In genomic region chr13:49183672-49184315, GRCh38 we compare ENCODE assay signal across 25 cellular contexts. TPM values are rescaled to one million over a fixed set of nuclear protein-coding genes. Genes with fewer than 3 reads are reported as not detected.
DNase-seq lines count a peak whose midpoint lies in the region; ATAC-seq and TF ChIP-seq lines count a peak whose summit lies in the region.
"Had no signal": no experiment of that assay in that cellular context is flagged by ENCODE, and none has a peak within 500 bp of the region (broad histone marks: within the 10 kb centered on the region; RNA-seq: fewer than 3 reads in every experiment).

No MANE protein-coding gene starts in this region.

- no peaks in the 10 kb centered on the region for H3K9me3 ChIP-seq in stomach
- H3K9me3 ChIP-seq: breast epithelium, gastroesophageal sphincter had no signal

- H3K4me1 ChIP-seq in stomach, result peaks cover 0 to 9% (median 0%) of the 10 kb centered on the region in 4 donors
- H3K4me1 ChIP-seq: breast epithelium, gastroesophageal sphincter had no signal

- intact Hi-C loops in dorsolateral prefrontal cortex (cut with DNase I) (no loop called here), stomach (cut with DNase I; ENCODE audit: low total_unique reads) (no loop called here)

- H3K4me3 Mint-ChIP-seq in activated naive CD8-positive, alpha-beta T cell treated with anti-CD3 and anti-CD28 coated beads, Interleukin-2, amount 50 U/mL, for 24 hours, result no peak overlapping the region
- no peak overlapping the region for H3K4me3 Mint-ChIP-seq in activated naive CD8-positive, alpha-beta T cell treated with anti-CD3 and anti-CD28 coated beads for 36 hours
- H3K4me3 Mint-ChIP-seq: natural killer cell treated with Interleukin-12 subunit alpha and Interleukin-12 subunit beta and Interleukin-15 and Interleukin-18, amount 100 ng/mL, for 72 hours had no signal

- TF ChIP-seq EP300 in stomach (IDR thresholded peaks at IDR 0.05), result no peak

- H3K36me3 Mint-ChIP-seq in activated naive CD8-positive, alpha-beta T cell treated with anti-CD3 and anti-CD28 coated beads, Interleukin-2, amount 50 U/mL, for 24 hours (ENCODE audit: low read depth), result peaks cover 43% of the 10 kb centered on the region
- H3K36me3 Mint-ChIP-seq in activated naive CD8-positive, alpha-beta T cell treated with anti-CD3 and anti-CD28 coated beads for 36 hours, result peaks cover 29% of the 10 kb centered on the region

- H3K4me3 ChIP-seq in dorsolateral prefrontal cortex (no peak overlapping the region), stomach (no peak overlapping the region)
- H3K4me3 ChIP-seq: breast epithelium, gastroesophageal sphincter, SK-N-MC had no signal

- peak; percentile 79 for ATAC-seq in activated naive CD8-positive, alpha-beta T cell treated with anti-CD3 and anti-CD28 coated beads, Interleukin-2, amount 50 U/mL, for 24 hours
- no peak for ATAC-seq in HG02884 (IDR thresholded peaks at IDR 0.05; ENCODE audit: unreplicated experiment)
- ATAC-seq: gastroesophageal sphincter, sciatic nerve had no signal

- in situ Hi-C loops in KBM-7 (cut with MboI; ENCODE audit: low pct_unique_long_range_greater_than_20kb, low sequenced_read_pairs), result no loop called here

- TF ChIP-seq CTCF in dorsolateral prefrontal cortex (IDR thresholded peaks at IDR 0.05 in 54 of 56, conservative IDR thresholded peaks at IDR 0.05 in 2 of 56; ENCODE audit: low read depth in 1 of 56, partially characterized antibody in 56 of 56) (no peak), stomach (IDR thresholded peaks at IDR 0.05) (no peak)

- no peak for TF ChIP-seq POLR2A in stomach (IDR thresholded peaks at IDR 0.05)

- H3K36me3 ChIP-seq in stomach, result peaks cover 7 to 81% (median 80%) of the 10 kb centered on the region in 4 donors
- H3K36me3 ChIP-seq: breast epithelium had no signal

- H3K27ac Mint-ChIP-seq in activated naive CD8-positive, alpha-beta T cell treated with anti-CD3 and anti-CD28 coated beads, Interleukin-2, amount 50 U/mL, for 24 hours, result no peak overlapping the region
- no peak overlapping the region for H3K27ac Mint-ChIP-seq in activated naive CD8-positive, alpha-beta T cell treated with anti-CD3 and anti-CD28 coated beads for 36 hours
- H3K27ac Mint-ChIP-seq: natural killer cell treated with Interleukin-12 subunit alpha and Interleukin-12 subunit beta and Interleukin-15 and Interleukin-18, amount 100 ng/mL, for 72 hours had no signal

- H3K4me1 Mint-ChIP-seq in activated naive CD8-positive, alpha-beta T cell treated with anti-CD3 and anti-CD28 coated beads, Interleukin-2, amount 50 U/mL, for 24 hours, result peaks cover 8% of the 10 kb centered on the region
- peaks cover 22% of the 10 kb centered on the region for H3K4me1 Mint-ChIP-seq in activated naive CD8-positive, alpha-beta T cell treated with anti-CD3 and anti-CD28 coated beads for 36 hours

- no peak for DNase-seq in activated naive CD8-positive, alpha-beta T cell treated with anti-CD3 and anti-CD28 coated beads, Interleukin-2, amount 50 U/mL, for 24 hours
- no peak for DNase-seq in activated naive CD8-positive, alpha-beta T cell treated with anti-CD3 and anti-CD28 coated beads for 36 hours
- DNase-seq in RPMI7951 (ENCODE audit: low read depth), result peak; percentile 1
- peak; percentile 14 for DNase-seq in foreskin melanocyte
- no peak for DNase-seq in dorsolateral prefrontal cortex
- no peak for DNase-seq in KBM-7
- no peak for DNase-seq in stomach
- DNase-seq: GDM1, kidney, NCI-H1105 treated with DMSO at 0.1 percent for 48 hours, NCI-H2081 treated with DMSO at 0.1 percent for 48 hours, NCI-H446 treated with DMSO at 0.1 percent for 48 hours, RPMI8226 had no signal

- H3K9me3 Mint-ChIP-seq in activated naive CD8-positive, alpha-beta T cell treated with anti-CD3 and anti-CD28 coated beads, Interleukin-2, amount 50 U/mL, for 24 hours, result no peaks in the 10 kb centered on the region
- no peaks in the 10 kb centered on the region for H3K9me3 Mint-ChIP-seq in activated naive CD8-positive, alpha-beta T cell treated with anti-CD3 and anti-CD28 coated beads for 36 hours
- H3K9me3 Mint-ChIP-seq: natural killer cell treated with Interleukin-12 subunit alpha and Interleukin-12 subunit beta and Interleukin-15 and Interleukin-18, amount 100 ng/mL, for 72 hours had no signal

- H3K27me3 ChIP-seq in dorsolateral prefrontal cortex, result no peaks in the 10 kb centered on the region
- H3K27me3 ChIP-seq in stomach, result no peaks in the 10 kb centered on the region
- H3K27me3 ChIP-seq: breast epithelium, gastroesophageal sphincter had no signal

- H3K27ac ChIP-seq in dorsolateral prefrontal cortex (no peak overlapping the region), stomach (peak overlapping the region in 2 of 5 donors; percentile 27 to 42)
- H3K27ac ChIP-seq: breast epithelium, C4-2B, gastroesophageal sphincter, SK-N-MC had no signal

- no peaks in the 10 kb centered on the region for H3K27me3 Mint-ChIP-seq in activated naive CD8-positive, alpha-beta T cell treated with anti-CD3 and anti-CD28 coated beads, Interleukin-2, amount 50 U/mL, for 24 hours
- H3K27me3 Mint-ChIP-seq in activated naive CD8-positive, alpha-beta T cell treated with anti-CD3 and anti-CD28 coated beads for 36 hours, result no peaks in the 10 kb centered on the region
- H3K27me3 Mint-ChIP-seq: natural killer cell treated with Interleukin-12 subunit alpha and Interleukin-12 subunit beta and Interleukin-15 and Interleukin-18, amount 100 ng/mL, for 72 hours had no signal

RNA-seq across cellular contexts. Expression of gene MLNR, which starts 36.3 kb away (rescaled TPM):
- not detected for total RNA-seq in activated naive CD8-positive, alpha-beta T cell treated with anti-CD3 and anti-CD28 coated beads for 36 hours
- total RNA-seq in RPMI7951 (2014; rRNA removed; shearing (Covaris generic)), result not detected in 2 replicates
- total RNA-seq in dorsolateral prefrontal cortex, result not detected
- total RNA-seq in stomach, result 1 to 10 TPM in 2 of 5 donors, not detected in 3; 1.8 to 2.4 TPM
- polyA plus RNA-seq in stomach, result under 1 TPM in 1 of 3 donors, not detected in 2; 0.08 TPM
- total RNA-seq: breast epithelium; epithelial cell of proximal tubule; H4; mesenteric fat pad; natural killer cell treated with Interleukin-12 subunit alpha and Interleukin-12 subunit beta and Interleukin-15 and Interleukin-18, amount 100 ng/mL, for 72 hours; sciatic nerve; temporal lobe had no signal
- polyA plus RNA-seq: AG04450 had no signal

Comparison
In these comparisons a context has a peak if more than half of its experiments do, and no peak if none do; other contexts are left out.
1. DNase-seq: peak in RPMI7951 (single experiment) and foreskin melanocyte (single experiment); none in activated naive CD8-positive, alpha-beta T cell treated with anti-CD3 and anti-CD28 coated beads, Interleukin-2, amount 50 U/mL, for 24 hours (single experiment), activated naive CD8-positive, alpha-beta T cell treated with anti-CD3 and anti-CD28 coated beads for 36 hours (single experiment), dorsolateral prefrontal cortex (0 of 10), KBM-7 (single experiment) and stomach (single experiment).